ENCODE assay signal across 8 cellular contexts in genomic region chr17:1716912-1717695, GRCh38. TPM values are rescaled to one million over a fixed set of nuclear protein-coding genes. Genes with fewer than 3 reads are reported as not detected.
DNase-seq lines count a peak whose midpoint lies in the region; TF ChIP-seq lines count a peak whose summit lies in the region.

No MANE protein-coding gene starts in this region.

- H3K27ac Mint-ChIP-seq in activated naive CD8-positive, alpha-beta T cell = peak overlapping the region; percentile 98

- H3K4me1 ChIP-seq in SK-N-SH (ENCODE audit: control insufficient read depth in 1 of 2, insufficient read depth in 2 of 2, low read depth in 1 of 2, low read length in 1 of 2) = peaks cover 6 to 31% of the 10 kb centered on the region in 2 experiments; a peak in 3 of 4 replicates

- peaks cover 31% of the 10 kb centered on the region for H4K20me1 ChIP-seq in SK-N-SH (ENCODE audit: insufficient read depth)

- no peaks in the 10 kb centered on the region for H3K9me3 ChIP-seq in SK-N-SH

- H3K27me3 ChIP-seq in SK-N-SH (ENCODE audit: insufficient read depth) = no peaks in the 10 kb centered on the region

- H3K27me3 Mint-ChIP-seq in activated naive CD8-positive, alpha-beta T cell = peaks cover 1% of the 10 kb centered on the region

- peak; percentile 48 to 51; a peak in 2 of 4 replicates for TF ChIP-seq EP300 in SK-N-SH (IDR thresholded peaks at IDR 0.05; ENCODE audit: borderline replicate concordance in 1 of 2, low read depth in 1 of 2, low read length in 1 of 2)

- 0 out of 2 replicates have a peak overlapping the region, but pooled peaks have one; percentile 39 for H2AFZ ChIP-seq in SK-N-SH (ENCODE audit: low read depth)

- POLR2A ChIA-PET in SK-N-SH (lab: Yijun Ruan, JAX) = interaction anchor here (0.5 to 3.6 kb wide), 12 partner anchors 8 to 401 kb away, joined by 3 to 24 read pairs (median 4); partner anchors contain the start of genes PRPF8, RILP, RPA1 and SERPINF1

- H3F3A ChIP-seq in SK-N-SH (replicated peaks; ENCODE audit: insufficient read depth) = peaks cover 42% of the 10 kb centered on the region

- no peaks in the 10 kb centered on the region for H3K9me3 Mint-ChIP-seq in activated naive CD8-positive, alpha-beta T cell (ENCODE audit: low read depth)

- H3K36me3 ChIP-seq in SK-N-SH (replicated peaks in 1 of 2; ENCODE audit: control insufficient read depth in 1 of 2, insufficient read depth in 2 of 2, low read length in 1 of 2) = peaks cover 16 to 17% of the 10 kb centered on the region in 2 experiments

- H3K4me1 Mint-ChIP-seq in activated naive CD8-positive, alpha-beta T cell (ENCODE audit: low read depth) = peaks cover 28% of the 10 kb centered on the region

- H3K4me3 Mint-ChIP-seq in activated naive CD8-positive, alpha-beta T cell = peak overlapping the region; percentile 94

- CTCF ChIA-PET in SK-N-SH (lab: Yijun Ruan, JAX) = interaction anchor here (0.6 to 8.4 kb wide), 18 partner anchors 8 to 818 kb away, joined by 3 to 112 read pairs (median 3); no protein-coding TSS in a partner anchor

- H3K27ac ChIP-seq in SK-N-SH (ENCODE audit: low read depth in 2 of 2, low read length in 1 of 2) (peak overlapping the region; percentile 99 to 100), temporal lobe (ENCODE audit: low read depth, low read length) (peak overlapping the region; percentile 99)

- WGBS in SK-N-SH (ENCODE audit: low lambda C conversion rate) = 2% methylated on average over 13 of the region's 13 CpGs

- peak overlapping the region; percentile 95 for H3K4me2 ChIP-seq in SK-N-SH

- no peaks in the 10 kb centered on the region for H3K36me3 Mint-ChIP-seq in activated naive CD8-positive, alpha-beta T cell

- no peak for TF ChIP-seq CTCF in HFF-Myc (IDR thresholded peaks at IDR 0.05; ENCODE audit: low read depth, low read length, missing control alignments)
- no peak for TF ChIP-seq CTCF in SK-N-SH (IDR thresholded peaks at IDR 0.05)

- H3K4me3 ChIP-seq in HFF-Myc (replicated peaks; ENCODE audit: low read depth, low read length) (peak overlapping the region; percentile 74), SK-N-SH (ENCODE audit: low read depth in 2 of 2, low read length in 1 of 2) (peak overlapping the region; percentile 85 to 87)

- H3K79me2 ChIP-seq in SK-N-SH (ENCODE audit: insufficient read depth) = peaks cover 49% of the 10 kb centered on the region

- DNase-seq in GM03348 (ENCODE audit: low spot score) (peak; percentile 94), HFF-Myc (ENCODE audit: extremely low read depth, low read depth) (peak; percentile 99), NCI-H1048 (lab: John Stamatoyannopoulos, UW) (peak; percentile 90), SK-N-SH (peak; percentile 86), glomerular visceral epithelial cell (ENCODE audit: extremely low spot score) (peak; percentile 99), occipital lobe (lab: John Stamatoyannopoulos, UW) (peak; percentile 91)

- peak overlapping the region; percentile 100 for H3K9ac ChIP-seq in SK-N-SH

- no peaks in the 10 kb centered on the region for H3K9me2 ChIP-seq in SK-N-SH

- no peak for TF ChIP-seq RAD21 in SK-N-SH (IDR thresholded peaks at IDR 0.05; ENCODE audit: low read length)

TF ChIP-seq in SK-N-SH, 30 proteins besides CTCF, POLR2A, EP300 and RAD21 (continues in another document):
- TF ChIP-seq SIN3A (IDR thresholded peaks at IDR 0.05; ENCODE audit: borderline replicate concordance, low read depth, low read length) (peak; percentile 35; the same call in 1 of the 2 replicates), SMC3 (IDR thresholded peaks at IDR 0.05; ENCODE audit: low read depth, low read length) (no peak), TCF12 (IDR thresholded peaks at IDR 0.05) (peak; percentile 23; the same call in 1 of the 2 replicates), GABPA (IDR thresholded peaks at IDR 0.05; ENCODE audit: low read depth) (peak; percentile 47), REST (IDR thresholded peaks at IDR 0.05; ENCODE audit: low read depth, low read length) (no peak), TAF1 (IDR thresholded peaks at IDR 0.05; ENCODE audit: borderline replicate concordance, low read depth, low read length) (peak; percentile 71), EZH2phosphoT487 (IDR thresholded peaks at IDR 0.05; ENCODE audit: borderline replicate concordance, low read depth) (no peak), USF1 (IDR thresholded peaks at IDR 0.05; ENCODE audit: borderline replicate concordance, low read depth) (peak; percentile 74; the same call in 1 of the 2 replicates), FOSL2 (IDR thresholded peaks at IDR 0.05; ENCODE audit: borderline replicate concordance, low read depth) (peak; percentile 11; the same call in 1 of the 2 replicates), NRF1 (IDR thresholded peaks at IDR 0.05; ENCODE audit: low read depth, low read length) (no peak), RFX5 (IDR thresholded peaks at IDR 0.05; ENCODE audit: low read length) (peak; percentile 97), CHD2 (IDR thresholded peaks at IDR 0.05; ENCODE audit: low read length, partially characterized antibody) (peak; percentile 97), POLR2AphosphoS5 (IDR thresholded peaks at IDR 0.05; ENCODE audit: low read depth, low read length) (peak; percentile 81), TEAD4 (IDR thresholded peaks at IDR 0.05; ENCODE audit: borderline replicate concordance, insufficient read depth) (no peak), ELF1 (IDR thresholded peaks at IDR 0.05) (peak; percentile 31; the same call in 1 of the 2 replicates)
- TF ChIP-seq, protein P1, sequence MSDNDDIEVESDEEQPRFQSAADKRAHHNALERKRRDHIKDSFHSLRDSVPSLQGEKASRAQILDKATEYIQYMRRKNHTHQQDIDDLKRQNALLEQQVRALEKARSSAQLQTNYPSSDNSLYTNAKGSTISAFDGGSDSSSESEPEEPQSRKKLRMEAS (IDR thresholded peaks at IDR 0.05; ENCODE audit: low read depth) = peak; percentile 90
- TF ChIP-seq, protein P2, sequence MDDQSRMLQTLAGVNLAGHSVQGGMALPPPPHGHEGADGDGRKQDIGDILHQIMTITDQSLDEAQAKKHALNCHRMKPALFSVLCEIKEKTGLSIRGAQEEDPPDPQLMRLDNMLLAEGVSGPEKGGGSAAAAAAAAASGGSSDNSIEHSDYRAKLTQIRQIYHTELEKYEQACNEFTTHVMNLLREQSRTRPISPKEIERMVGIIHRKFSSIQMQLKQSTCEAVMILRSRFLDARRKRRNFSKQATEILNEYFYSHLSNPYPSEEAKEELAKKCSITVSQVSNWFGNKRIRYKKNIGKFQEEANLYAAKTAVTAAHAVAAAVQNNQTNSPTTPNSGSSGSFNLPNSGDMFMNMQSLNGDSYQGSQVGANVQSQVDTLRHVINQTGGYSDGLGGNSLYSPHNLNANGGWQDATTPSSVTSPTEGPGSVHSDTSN (IDR thresholded peaks at IDR 0.05) = peak; percentile 66

RNA-seq across cellular contexts. Expression of gene TLCD2, which starts 6.9 kb away (rescaled TPM):
- 1.3 and 1.9 TPM in 2 replicates for polyA plus RNA-seq in SK-N-SH (2012; rRNA removed)
- polyA plus RNA-seq in SK-N-SH (2012; cell fraction: cytosol; rRNA removed) = 1.7 and 1.9 TPM in 2 replicates
- 1.4 and 2.0 TPM in 2 replicates for polyA plus RNA-seq in SK-N-SH (2012; cell fraction: nucleus; rRNA removed)
- total RNA-seq in occipital lobe (0.47 TPM), temporal lobe (0.25 TPM)

RNA-seq across cellular contexts. Expression of gene WDR81, which starts 7.4 kb away (rescaled TPM):
- polyA plus RNA-seq in SK-N-SH (2012; rRNA removed) = 7.2 and 9.3 TPM in 2 replicates
- 2.4 and 4.3 TPM in 2 replicates for polyA plus RNA-seq in SK-N-SH (2012; cell fraction: cytosol; rRNA removed)
- polyA plus RNA-seq in SK-N-SH (2012; cell fraction: nucleus; rRNA removed) = 30.4 and 32.0 TPM in 2 replicates
- total RNA-seq in occipital lobe (10.8 TPM), temporal lobe (8.9 TPM)

RNA-seq across cellular contexts. Expression of gene SERPINF2, which starts 25.6 kb away (rescaled TPM):
- polyA plus RNA-seq in SK-N-SH (2012; rRNA removed) = 0.16 and 0.26 TPM in 2 replicates
- polyA plus RNA-seq in SK-N-SH (2012; cell fraction: cytosol; rRNA removed) = 0.05 and 0.18 TPM in 2 replicates
- 1.0 and 1.5 TPM in 2 replicates for polyA plus RNA-seq in SK-N-SH (2012; cell fraction: nucleus; rRNA removed)
- total RNA-seq in occipital lobe (0.16 TPM), temporal lobe (not detected)

RNA-seq across cellular contexts. Expression of gene PRPF8, which starts 32.4 kb away (rescaled TPM):
- 123 and 149 TPM in 2 replicates for polyA plus RNA-seq in SK-N-SH (2012; rRNA removed)
- 54.5 and 84.1 TPM in 2 replicates for polyA plus RNA-seq in SK-N-SH (2012; cell fraction: cytosol; rRNA removed)
- 251 and 315 TPM in 2 replicates for polyA plus RNA-seq in SK-N-SH (2012; cell fraction: nucleus; rRNA removed)
- 71.1 TPM for total RNA-seq in occipital lobe
- 132 TPM for total RNA-seq in temporal lobe

RNA-seq across cellular contexts. Expression of gene SERPINF1, which starts 44.8 kb away (rescaled TPM):
- polyA plus RNA-seq in SK-N-SH (2012; rRNA removed) = 380 and 392 TPM in 2 replicates
- polyA plus RNA-seq in SK-N-SH (2012; cell fraction: cytosol; rRNA removed) = 248 and 316 TPM in 2 replicates
- 275 and 299 TPM in 2 replicates for polyA plus RNA-seq in SK-N-SH (2012; cell fraction: nucleus; rRNA removed)
- 5.8 TPM for total RNA-seq in occipital lobe
- total RNA-seq in temporal lobe = 11.8 TPM

Comparison
In these comparisons a context has a peak if more than half of its experiments do, and no peak if none do; other contexts are left out.
1. Peak in every context shown above with its lines: DNase-seq, H3K4me3 ChIP-seq and H3K27ac ChIP-seq.